ENCODE assay signal across 1 cellular context in genomic region chr18:74063023-74063422, GRCh38.
TF ChIP-seq lines count a peak whose summit lies in the region.

No MANE protein-coding gene starts in this region.

TF ChIP-seq in GM12878, 131 proteins besides CTCF, POLR2A, EP300 and RAD21 (continued from another document):
- TF ChIP-seq ATF3 (IDR thresholded peaks at IDR 0.05; ENCODE audit: borderline replicate concordance, extremely low read depth, low read depth, low read length), result no peak
